Comparison of ENCODE assay signal across 8 cellular contexts in genomic region chr15:64426845-64427465, GRCh38. TPM values are rescaled to one million over a fixed set of nuclear protein-coding genes. Genes with fewer than 3 reads are reported as not detected.
DNase-seq lines count a peak whose midpoint lies in the region; ATAC-seq and FAIRE-seq lines count a peak whose summit lies in the region.

No MANE protein-coding gene starts in this region.

- no peak overlapping the region for H3K4me3 Mint-ChIP-seq in T-helper 17 cell

- peaks cover 5% of the 10 kb centered on the region for H3K36me3 Mint-ChIP-seq in T-helper 17 cell (ENCODE audit: low read depth)

- no peak for ATAC-seq in T-helper 17 cell
- no peak for ATAC-seq in HG02642 (IDR thresholded peaks at IDR 0.05; ENCODE audit: poor library complexity, unreplicated experiment)
- no peak for ATAC-seq in HG03520 (IDR thresholded peaks at IDR 0.05; ENCODE audit: unreplicated experiment)

- peaks cover 24% of the 10 kb centered on the region for H3K4me1 Mint-ChIP-seq in T-helper 17 cell

- H3K27me3 Mint-ChIP-seq in T-helper 17 cell = no peaks in the 10 kb centered on the region

- H3K27ac Mint-ChIP-seq in T-helper 17 cell = peak overlapping the region; percentile 84

- DNase-seq in AML-193 (lab: John Stamatoyannopoulos, UW) (peak; percentile 30 to 31), GM19239 (ENCODE audit: insufficient read length, low spot score) (no peak), T-helper 17 cell (no peak), glomerular visceral epithelial cell (ENCODE audit: extremely low spot score) (peak; percentile 34), UCSD-AML1 (lab: John Stamatoyannopoulos, UW; ENCODE audit: unreplicated experiment) (no peak)
- DNase-seq in central memory CD4-positive, alpha-beta T cell = no peak

- peak; percentile 11 for FAIRE-seq in GM19239 (lab: Jason Lieb, UNC)

- H3K9me3 ChIP-seq in T-helper 17 cell (ENCODE audit: control insufficient read depth, low read length, poor library complexity, severe bottlenecking) = no peaks in the 10 kb centered on the region

RNA-seq across cellular contexts. Expression of gene ZNF609, which starts 33.4 kb away (rescaled TPM):
- total RNA-seq in T-helper 17 cell = 10 to 100 TPM; 37.6 to 43.2 TPM

RNA-seq across cellular contexts. Expression of gene TRIP4, which starts 39.3 kb away (rescaled TPM):
- total RNA-seq in T-helper 17 cell = 10 to 100 TPM; 14.9 to 17.5 TPM

RNA-seq across cellular contexts. Expression of gene PCLAF, which starts 45.7 kb away (rescaled TPM):
- total RNA-seq in T-helper 17 cell = under 1 TPM; 0.76 to 0.85 TPM

Comparison
In these comparisons a context has a peak if more than half of its experiments do, and no peak if none do; other contexts are left out.
1. DNase-seq: peak in AML-193 (2 of 2) and glomerular visceral epithelial cell (single experiment); none in GM19239 (single experiment), T-helper 17 cell (0 of 3), central memory CD4-positive, alpha-beta T cell (single experiment) and UCSD-AML1 (single experiment).